ENCODE assay signal across 21 cellular contexts in the genomic region with DNA sequence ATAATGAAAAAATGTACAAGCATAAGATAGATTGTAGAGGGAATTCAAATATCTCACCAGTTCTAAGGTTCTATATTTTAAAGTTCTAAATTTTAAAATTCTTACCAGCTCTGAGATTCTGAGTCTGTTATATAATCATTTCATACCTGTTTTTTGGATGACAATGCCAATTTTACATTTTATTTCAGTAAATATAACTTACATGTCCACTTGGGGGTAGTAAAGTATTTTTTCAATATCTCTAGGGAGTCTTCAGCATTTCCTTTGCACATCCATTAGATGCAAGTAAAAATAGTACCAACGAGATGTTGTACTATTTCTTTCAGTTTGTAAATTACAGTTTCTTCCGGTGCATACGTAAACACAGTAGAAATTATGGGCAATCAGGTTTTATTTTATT. TPM values are rescaled to one million over a fixed set of nuclear protein-coding genes. Genes with fewer than 3 reads are reported as not detected.
DNase-seq lines count a peak whose midpoint lies in the region; ATAC-seq and TF ChIP-seq lines count a peak whose summit lies in the region.
"Had no signal": no experiment of that assay in that cellular context is flagged by ENCODE, and none has a peak within 500 bp of the region (broad histone marks: within the 10 kb centered on the region; RNA-seq: fewer than 3 reads in every experiment).

No MANE protein-coding gene starts in this region.

- no peaks in the 10 kb centered on the region for H3K36me3 Mint-ChIP-seq in natural killer cell treated with Interleukin-12 subunit alpha and Interleukin-12 subunit beta and Interleukin-15 and Interleukin-18, amount 100 ng/mL, for 72 hours
- H3K36me3 Mint-ChIP-seq: CD14-positive monocyte had no signal

- H3K79me2 ChIP-seq in SK-N-SH (ENCODE audit: insufficient read depth): no peaks in the 10 kb centered on the region

- H3K27me3 Mint-ChIP-seq in natural killer cell treated with Interleukin-12 subunit alpha and Interleukin-12 subunit beta and Interleukin-15 and Interleukin-18, amount 100 ng/mL, for 72 hours: peaks cover 3 to 17% of the 10 kb centered on the region in 2 donors

- DNase-seq in SK-N-SH (no peak), RKO (ENCODE audit: low spot score) (peak; percentile 24), inferior parietal cortex (ENCODE audit: extremely low spot score) (peak; percentile 60), psoas muscle (no peak)
- DNase-seq in natural killer cell treated with Interleukin-12 subunit alpha and Interleukin-12 subunit beta and Interleukin-15 and Interleukin-18, amount 100 ng/mL, for 72 hours (ENCODE audit: low spot score): no peak
- DNase-seq: Caco-2, DMS79 treated with DMSO at 0.1 percent for 48 hours, GDM1, GOT3, KG1, NCI-H1048, NCI-H146, NCI-H2081 treated with DMSO at 0.1 percent for 48 hours, NCI-H345, NCI-H774 had no signal

- H3K9me3 ChIP-seq in SK-N-SH (no peaks in the 10 kb centered on the region), psoas muscle (no peaks in the 10 kb centered on the region)
- H3K9me3 ChIP-seq: A549, Caco-2 had no signal

- peak; percentile 33; the same call in 1 of the 2 replicates for TF ChIP-seq RAD21 in SK-N-SH (IDR thresholded peaks at IDR 0.05; ENCODE audit: low read length)

- POLR2A ChIA-PET in SK-N-SH (lab: Yijun Ruan, JAX): no interaction called here

- H3K9me2 ChIP-seq in SK-N-SH: no peaks in the 10 kb centered on the region

- no peak for TF ChIP-seq EP300 in SK-N-SH (IDR thresholded peaks at IDR 0.05; ENCODE audit: borderline replicate concordance in 1 of 2, low read depth in 1 of 2, low read length in 1 of 2)

- no peak overlapping the region for H3K9ac ChIP-seq in SK-N-SH

- no peaks in the 10 kb centered on the region for H4K20me1 ChIP-seq in SK-N-SH (ENCODE audit: insufficient read depth)

- TF ChIP-seq CTCF in SK-N-SH (IDR thresholded peaks at IDR 0.05) (no peak), psoas muscle (IDR thresholded peaks at IDR 0.05) (no peak)

- no peak overlapping the region for H3K27ac Mint-ChIP-seq in natural killer cell treated with Interleukin-12 subunit alpha and Interleukin-12 subunit beta and Interleukin-15 and Interleukin-18, amount 100 ng/mL, for 72 hours

- H3K4me3 ChIP-seq in SK-N-SH (ENCODE audit: low read depth in 2 of 2, low read length in 1 of 2): no peak overlapping the region
- H3K4me3 ChIP-seq in psoas muscle: no peak overlapping the region
- H3K4me3 ChIP-seq: A549 had no signal

- no peak overlapping the region for H3K4me3 Mint-ChIP-seq in natural killer cell treated with Interleukin-12 subunit alpha and Interleukin-12 subunit beta and Interleukin-15 and Interleukin-18, amount 100 ng/mL, for 72 hours
- H3K4me3 Mint-ChIP-seq: CD14-positive monocyte had no signal

- H3K27me3 ChIP-seq in SK-N-SH (ENCODE audit: insufficient read depth) (no peaks in the 10 kb centered on the region), psoas muscle (ENCODE audit: insufficient read depth in 3 of 3, low read length in 2 of 3) (no peaks in the 10 kb centered on the region)

- CTCF ChIA-PET in SK-N-SH (lab: Yijun Ruan, JAX): no interaction called here

- no peaks in the 10 kb centered on the region for H3K4me1 ChIP-seq in SK-N-SH (ENCODE audit: control insufficient read depth in 1 of 2, insufficient read depth in 2 of 2, low read depth in 1 of 2, low read length in 1 of 2)
- no peaks in the 10 kb centered on the region for H3K4me1 ChIP-seq in psoas muscle
- H3K4me1 ChIP-seq: A549, Caco-2 had no signal

- no peaks in the 10 kb centered on the region for H3K36me3 ChIP-seq in SK-N-SH (replicated peaks in 1 of 2; ENCODE audit: control insufficient read depth in 1 of 2, insufficient read depth in 2 of 2, low read length in 1 of 2)
- H3K36me3 ChIP-seq in psoas muscle (ENCODE audit: insufficient read depth in 1 of 2, low read depth in 1 of 2): no peaks in the 10 kb centered on the region

- 24% methylated on average over 3 of the region's 3 CpGs for WGBS in SK-N-SH (ENCODE audit: low lambda C conversion rate)
- WGBS in psoas muscle, 3 donors: 66 to 76% (median 74%) methylated on average over 3 of the region's 3 CpGs

- intact Hi-C loops in psoas muscle (cut with DNase I): no loop called here

- no peak overlapping the region for H3K4me2 ChIP-seq in SK-N-SH
- H3K4me2 ChIP-seq: A549 had no signal

- no peaks in the 10 kb centered on the region for H3K4me1 Mint-ChIP-seq in natural killer cell treated with Interleukin-12 subunit alpha and Interleukin-12 subunit beta and Interleukin-15 and Interleukin-18, amount 100 ng/mL, for 72 hours (ENCODE audit: low read depth in 2 of 2)
- H3K4me1 Mint-ChIP-seq: CD14-positive monocyte had no signal

- ATAC-seq in SK-N-SH treated with all-trans-retinoic acid at 6 μM for 48 hours: no peak
- no peak for ATAC-seq in psoas muscle
- ATAC-seq in GM19463 (IDR thresholded peaks at IDR 0.05; ENCODE audit: unreplicated experiment): no peak
- no peak for ATAC-seq in natural killer cell treated with Interleukin-12 subunit alpha and Interleukin-12 subunit beta and Interleukin-15 and Interleukin-18, amount 100 ng/mL, for 72 hours
- ATAC-seq: A549 had no signal

- H3K27ac ChIP-seq in SK-N-SH (ENCODE audit: low read depth in 2 of 2, low read length in 1 of 2) (no peak overlapping the region), temporal lobe (ENCODE audit: low read depth, low read length) (peak overlapping the region; percentile 53), psoas muscle (no peak overlapping the region)
- H3K27ac ChIP-seq: A549 had no signal

- no peaks in the 10 kb centered on the region for H3K9me3 Mint-ChIP-seq in natural killer cell treated with Interleukin-12 subunit alpha and Interleukin-12 subunit beta and Interleukin-15 and Interleukin-18, amount 100 ng/mL, for 72 hours

- no peak overlapping the region for H2AFZ ChIP-seq in SK-N-SH (ENCODE audit: low read depth)

- H3F3A ChIP-seq in SK-N-SH (replicated peaks; ENCODE audit: insufficient read depth): no peaks in the 10 kb centered on the region

TF ChIP-seq in SK-N-SH, 30 proteins besides CTCF, POLR2A, EP300 and RAD21:
- TF ChIP-seq RXRA (IDR thresholded peaks at IDR 0.05; ENCODE audit: borderline replicate concordance, low read depth) (no peak), TAF1 (IDR thresholded peaks at IDR 0.05; ENCODE audit: borderline replicate concordance, low read depth, low read length) (no peak)
- TF ChIP-seq, protein P1, sequence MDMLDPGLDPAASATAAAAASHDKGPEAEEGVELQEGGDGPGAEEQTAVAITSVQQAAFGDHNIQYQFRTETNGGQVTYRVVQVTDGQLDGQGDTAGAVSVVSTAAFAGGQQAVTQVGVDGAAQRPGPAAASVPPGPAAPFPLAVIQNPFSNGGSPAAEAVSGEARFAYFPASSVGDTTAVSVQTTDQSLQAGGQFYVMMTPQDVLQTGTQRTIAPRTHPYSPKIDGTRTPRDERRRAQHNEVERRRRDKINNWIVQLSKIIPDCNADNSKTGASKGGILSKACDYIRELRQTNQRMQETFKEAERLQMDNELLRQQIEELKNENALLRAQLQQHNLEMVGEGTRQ (IDR thresholded peaks at IDR 0.05; ENCODE audit: borderline replicate concordance, low read depth, low read length): no peak
- TF ChIP-seq, protein P2, sequence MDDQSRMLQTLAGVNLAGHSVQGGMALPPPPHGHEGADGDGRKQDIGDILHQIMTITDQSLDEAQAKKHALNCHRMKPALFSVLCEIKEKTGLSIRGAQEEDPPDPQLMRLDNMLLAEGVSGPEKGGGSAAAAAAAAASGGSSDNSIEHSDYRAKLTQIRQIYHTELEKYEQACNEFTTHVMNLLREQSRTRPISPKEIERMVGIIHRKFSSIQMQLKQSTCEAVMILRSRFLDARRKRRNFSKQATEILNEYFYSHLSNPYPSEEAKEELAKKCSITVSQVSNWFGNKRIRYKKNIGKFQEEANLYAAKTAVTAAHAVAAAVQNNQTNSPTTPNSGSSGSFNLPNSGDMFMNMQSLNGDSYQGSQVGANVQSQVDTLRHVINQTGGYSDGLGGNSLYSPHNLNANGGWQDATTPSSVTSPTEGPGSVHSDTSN (IDR thresholded peaks at IDR 0.05): no peak

TF ChIP-seq in SK-N-SH treated with all-trans-retinoic acid at 6 μM for 48 hours, 23 proteins besides CTCF, POLR2A, EP300 and RAD21:
- no peak for TF ChIP-seq ZC3H10 (CRISPR knock-in tag; IDR thresholded peaks at IDR 0.05)
- TF ChIP-seq OSR1 (CRISPR knock-in tag; IDR thresholded peaks at IDR 0.05): no peak
- TF ChIP-seq, protein P3, sequence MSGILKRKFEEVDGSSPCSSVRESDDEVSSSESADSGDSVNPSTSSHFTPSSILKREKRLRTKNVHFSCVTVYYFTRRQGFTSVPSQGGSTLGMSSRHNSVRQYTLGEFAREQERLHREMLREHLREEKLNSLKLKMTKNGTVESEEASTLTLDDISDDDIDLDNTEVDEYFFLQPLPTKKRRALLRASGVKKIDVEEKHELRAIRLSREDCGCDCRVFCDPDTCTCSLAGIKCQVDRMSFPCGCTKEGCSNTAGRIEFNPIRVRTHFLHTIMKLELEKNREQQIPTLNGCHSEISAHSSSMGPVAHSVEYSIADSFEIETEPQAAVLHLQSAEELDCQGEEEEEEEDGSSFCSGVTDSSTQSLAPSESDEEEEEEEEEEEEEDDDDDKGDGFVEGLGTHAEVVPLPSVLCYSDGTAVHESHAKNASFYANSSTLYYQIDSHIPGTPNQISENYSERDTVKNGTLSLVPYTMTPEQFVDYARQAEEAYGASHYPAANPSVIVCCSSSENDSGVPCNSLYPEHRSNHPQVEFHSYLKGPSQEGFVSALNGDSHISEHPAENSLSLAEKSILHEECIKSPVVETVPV (CRISPR knock-in tag; IDR thresholded peaks at IDR 0.05): no peak
- no peak for TF ChIP-seq ISL1 (CRISPR knock-in tag; IDR thresholded peaks at IDR 0.05)
- no peak for TF ChIP-seq ARNTL (CRISPR knock-in tag; IDR thresholded peaks at IDR 0.05; ENCODE audit: borderline replicate concordance, low read depth)
- TF ChIP-seq CSDC2 (CRISPR knock-in tag; IDR thresholded peaks at IDR 0.05): no peak
- TF ChIP-seq BACH2 (CRISPR knock-in tag; IDR thresholded peaks at IDR 0.05; ENCODE audit: borderline replicate concordance): no peak
- TF ChIP-seq ZNF8 (CRISPR knock-in tag; IDR thresholded peaks at IDR 0.05): no peak
- no peak for TF ChIP-seq RARB (CRISPR knock-in tag; IDR thresholded peaks at IDR 0.05)
- TF ChIP-seq ZNF70 (CRISPR knock-in tag; IDR thresholded peaks at IDR 0.05): no peak
- no peak for TF ChIP-seq GLIS3 (CRISPR knock-in tag; IDR thresholded peaks at IDR 0.05)

RNA-seq across cellular contexts. Expression of a gene that starts 25.7 kb away (rescaled TPM):
- not detected in 2 replicates for polyA plus RNA-seq in SK-N-SH (2012; rRNA removed)
- not detected in 2 replicates for polyA plus RNA-seq in SK-N-SH (2012; cell fraction: cytosol; rRNA removed)
- not detected in 2 replicates for polyA plus RNA-seq in SK-N-SH (2012; cell fraction: nucleus; rRNA removed)
- not detected for total RNA-seq in temporal lobe
- not detected for total RNA-seq in psoas muscle
- polyA plus RNA-seq in psoas muscle: not detected
- total RNA-seq in natural killer cell treated with Interleukin-12 subunit alpha and Interleukin-12 subunit beta and Interleukin-15 and Interleukin-18, amount 100 ng/mL, for 72 hours: not detected
- total RNA-seq: M059J had no signal
- polyA plus RNA-seq: A549, CD14-positive monocyte had no signal

Comparison
In these comparisons a context has a peak if more than half of its experiments do, and no peak if none do; other contexts are left out.
1. DNase-seq: peak in RKO (single experiment) and inferior parietal cortex (single experiment); none in SK-N-SH (single experiment), psoas muscle (0 of 2) and natural killer cell treated with Interleukin-12 subunit alpha and Interleukin-12 subunit beta and Interleukin-15 and Interleukin-18, amount 100 ng/mL, for 72 hours (single experiment).